Comparison of ENCODE assay signal across 8 cellular contexts in genomic region chr10:124827474-124827873, GRCh38. TPM values are rescaled to one million over a fixed set of nuclear protein-coding genes. Genes with fewer than 3 reads are reported as not detected.
A peak's percentile ranks its signal among the peaks of the same experiment; 100 is the strongest.
DNase-seq lines count a peak whose midpoint lies in the region; ATAC-seq and TF ChIP-seq lines count a peak whose summit lies in the region.

No MANE protein-coding gene starts in this region.

- TF ChIP-seq CTCF in DND-41 (IDR thresholded peaks at IDR 0.05; ENCODE audit: borderline replicate concordance, extremely low read depth, low read length, poor library complexity, severe bottlenecking), result peak; percentile 60
- TF ChIP-seq CTCF in nephron (IDR thresholded peaks at IDR 0.05; ENCODE audit: unreplicated experiment in 3 of 3), result peak; percentile 40 to 58 (median 56)

- no peak overlapping the region for H3K4me2 ChIP-seq in DND-41 (ENCODE audit: insufficient read depth, low read length)

- H2AFZ ChIP-seq in DND-41 (ENCODE audit: low read depth, low read length), result no peak overlapping the region

- no peak overlapping the region for H3K9ac ChIP-seq in DND-41 (ENCODE audit: low read depth, low read length)

- ATAC-seq in DND-41 (ENCODE audit: insufficient read depth, low read depth), result no peak
- ATAC-seq in GM21515 (IDR thresholded peaks at IDR 0.05; ENCODE audit: unreplicated experiment), result no peak
- no peak for ATAC-seq in GM19023 (IDR thresholded peaks at IDR 0.05; ENCODE audit: unreplicated experiment)

- H3K4me3 Mint-ChIP-seq in nephron, result no peak overlapping the region

- H3K4me3 ChIP-seq in DND-41 (ENCODE audit: low read depth in 1 of 2, low read length in 2 of 2), result no peak overlapping the region
- H3K4me3 ChIP-seq in Jurkat, Clone E6-1 (ENCODE audit: low read length), result no peak overlapping the region

- no peaks in the 10 kb centered on the region for H3K9me3 Mint-ChIP-seq in nephron

- H4K20me1 ChIP-seq in DND-41 (ENCODE audit: insufficient read depth, low read length), result no peaks in the 10 kb centered on the region

- H3K27me3 Mint-ChIP-seq in nephron (ENCODE audit: low read depth), result no peaks in the 10 kb centered on the region

- peaks cover 38% of the 10 kb centered on the region for H3K36me3 Mint-ChIP-seq in nephron (ENCODE audit: low read depth)

- DNase-seq in DND-41 (no peak), cerebellum (ENCODE audit: low spot score) (peak; percentile 33), NCI-H1694 (lab: John Stamatoyannopoulos, UW) (no peak)
- peak; percentile 37 for DNase-seq in Jurkat, Clone E6-1 (ENCODE audit: low read depth, low spot score)
- DNase-seq in stimulated activated CD4-positive, alpha-beta T cell treated with anti-CD3 and anti-CD28 coated beads, Interleukin-2, amount 100 ng/mL, for 48 hours, result no peak

- no peaks in the 10 kb centered on the region for H3K9me3 ChIP-seq in DND-41 (ENCODE audit: insufficient read depth, low read length, severe bottlenecking)

- no peaks in the 10 kb centered on the region for H3K4me1 Mint-ChIP-seq in nephron

- H3K27ac Mint-ChIP-seq in nephron, result no peak overlapping the region

- H3K4me1 ChIP-seq in DND-41 (ENCODE audit: insufficient read depth, low read length), result no peaks in the 10 kb centered on the region

- H3K27ac ChIP-seq in DND-41 (ENCODE audit: low read length), result no peak overlapping the region

- H3K27me3 ChIP-seq in DND-41 (ENCODE audit: insufficient read depth, low read length, poor library complexity), result no peaks in the 10 kb centered on the region

- H3K36me3 ChIP-seq in DND-41 (ENCODE audit: insufficient read depth, low read length), result peaks cover 64% of the 10 kb centered on the region

- no peaks in the 10 kb centered on the region for H3K79me2 ChIP-seq in DND-41 (ENCODE audit: insufficient read depth, low read length)

RNA-seq across cellular contexts. Expression of gene ABRAXAS2, which starts 25.9 kb away (rescaled TPM):
- 16.2 TPM for polyA plus RNA-seq in Jurkat, Clone E6-1 (2012; ENCODE audit: insufficient read depth, insufficient read length)
- total RNA-seq in cerebellum, result 13.9 TPM

RNA-seq across cellular contexts. Expression of gene EEF1AKMT2, which starts 35.8 kb away (rescaled TPM):
- polyA plus RNA-seq in Jurkat, Clone E6-1 (2012; ENCODE audit: insufficient read depth, insufficient read length), result 30.0 TPM
- 53.9 TPM for total RNA-seq in cerebellum

Comparison
In these comparisons a context has a peak if more than half of its experiments do, and no peak if none do; other contexts are left out.
1. DNase-seq: peak in Jurkat, Clone E6-1 (single experiment) and cerebellum (single experiment); none in DND-41 (single experiment), stimulated activated CD4-positive, alpha-beta T cell treated with anti-CD3 and anti-CD28 coated beads, Interleukin-2, amount 100 ng/mL, for 48 hours (0 of 2) and NCI-H1694 (single experiment).